In the genomic region with DNA sequence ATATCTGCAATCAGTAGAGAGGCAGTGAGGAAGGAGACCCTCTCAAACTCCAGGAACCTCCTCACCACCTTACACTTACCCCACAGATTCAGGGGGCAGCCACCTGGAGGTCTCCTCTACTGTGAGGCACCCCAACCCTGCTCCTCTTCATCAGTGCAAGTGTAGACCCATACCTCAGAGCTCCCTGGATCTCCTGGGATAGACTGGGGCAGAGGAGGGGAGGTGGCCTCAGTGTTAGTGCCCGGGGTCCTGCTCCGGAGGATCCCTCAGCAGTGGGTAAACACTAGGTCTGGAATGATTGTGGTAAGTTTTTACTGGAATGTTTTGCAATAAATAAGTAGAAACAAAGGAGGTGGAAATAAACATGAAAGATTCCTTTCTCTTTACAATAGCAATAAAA, we compare ENCODE assay signal across 33 cellular contexts. TPM values are rescaled to one million over a fixed set of nuclear protein-coding genes. Genes with fewer than 3 reads are reported as not detected.
"Had no signal": no experiment of that assay in that cellular context is flagged by ENCODE, and none has a peak within 500 bp of the region (broad histone marks: within the 10 kb centered on the region; RNA-seq: fewer than 3 reads in every experiment).

No MANE protein-coding gene starts in this region.

- H3K27ac ChIP-seq: dorsolateral prefrontal cortex, epithelial cell of prostate, gastrocnemius medialis, left lung, pancreas, stomach, thyroid gland had no signal

- DNase-seq: dorsolateral prefrontal cortex; effector CD8-positive, alpha-beta T cell; endodermal cell; foreskin fibroblast; gastrocnemius medialis; kidney; left lung; mesenchymal stem cell; midbrain; naive thymus-derived CD8-positive, alpha-beta T cell; nephron progenitor cell; stimulated activated CD4-positive, alpha-beta T cell treated with anti-CD3 and anti-CD28 coated beads, Interleukin-2, amount 100 ng/mL, for 24 hours; stimulated activated CD4-positive, alpha-beta T cell treated with anti-CD3 and anti-CD28 coated beads, Interleukin-4, amount 100 ng/mL, for 24 hours; stimulated activated naive CD4-positive, alpha-beta T cell treated with Interleukin-2 at 50 U/mL for 16 hours; stomach; thyroid gland had no signal

- H3K27me3 ChIP-seq: dorsolateral prefrontal cortex, gastrocnemius medialis, left lung, pancreas, stomach, thyroid gland had no signal

- H3K36me3 ChIP-seq: gastrocnemius medialis, left lung, pancreas, stomach, thyroid gland had no signal

- H3K4me3 Mint-ChIP-seq: endodermal cell; naive thymus-derived CD8-positive, alpha-beta T cell; nephron progenitor cell; stimulated activated effector memory CD8-positive, alpha-beta T cell treated with anti-CD3 and anti-CD28 coated beads, Interleukin-12 subunit alpha, Interleukin-12 subunit beta, amount 100 ng/mL, for 72 hours; type B pancreatic cell had no signal

- H3K27ac Mint-ChIP-seq: endodermal cell; nephron progenitor cell; progenitor cell of endocrine pancreas; stimulated activated effector memory CD8-positive, alpha-beta T cell treated with anti-CD3 and anti-CD28 coated beads, Interleukin-12 subunit alpha, Interleukin-12 subunit beta, amount 100 ng/mL, for 72 hours; type B pancreatic cell had no signal

- ATAC-seq: esophagus mucosa; gastrocnemius medialis; left lung; naive thymus-derived CD8-positive, alpha-beta T cell; pancreas; sciatic nerve; stimulated activated effector memory CD8-positive, alpha-beta T cell treated with anti-CD3 and anti-CD28 coated beads, Interleukin-12 subunit alpha, Interleukin-12 subunit beta, amount 100 ng/mL, for 72 hours had no signal

- H3K4me3 ChIP-seq: dorsolateral prefrontal cortex, gastrocnemius medialis, left lung, pancreas, stomach, thyroid gland had no signal

- H3K4me1 ChIP-seq: gastrocnemius medialis, left lung, pancreas, stomach had no signal

- H3K4me1 Mint-ChIP-seq: naive thymus-derived CD8-positive, alpha-beta T cell; stimulated activated effector memory CD8-positive, alpha-beta T cell treated with anti-CD3 and anti-CD28 coated beads, Interleukin-12 subunit alpha, Interleukin-12 subunit beta, amount 100 ng/mL, for 72 hours had no signal

- H3K9me3 ChIP-seq: gastrocnemius medialis, left lung, pancreas, stomach, thyroid gland had no signal

- H3K36me3 Mint-ChIP-seq: naive thymus-derived CD8-positive, alpha-beta T cell; stimulated activated effector memory CD8-positive, alpha-beta T cell treated with anti-CD3 and anti-CD28 coated beads, Interleukin-12 subunit alpha, Interleukin-12 subunit beta, amount 100 ng/mL, for 72 hours; type B pancreatic cell had no signal

RNA-seq across cellular contexts. Expression of gene ANTXRL, which starts 31.1 kb away (rescaled TPM):
- total RNA-seq: cerebellum; endodermal cell; esophagus mucosa; gastrocnemius medialis; glomerular endothelial cell; left lung; lower leg skin; lung microvascular endothelial cell; myocyte; naive thymus-derived CD8-positive, alpha-beta T cell; omental fat pad; pancreas; progenitor cell of endocrine pancreas; sciatic nerve; skeletal muscle tissue; stomach; subcutaneous adipose tissue; temporal lobe; thyroid gland; urinary bladder had no signal
- polyA plus RNA-seq: naive thymus-derived CD8-positive, alpha-beta T cell; stomach had no signal

RNA-seq across cellular contexts. Expression of gene ANXA8L1, which starts 57.7 kb away (rescaled TPM):
- total RNA-seq: cerebellum; endodermal cell; gastrocnemius medialis; kidney; lung microvascular endothelial cell; myocyte; naive thymus-derived CD8-positive, alpha-beta T cell; progenitor cell of endocrine pancreas; temporal lobe; thyroid gland had no signal
- polyA plus RNA-seq: naive thymus-derived CD8-positive, alpha-beta T cell had no signal
